9 cellular contexts compared by ENCODE assay signal in the genomic region with DNA sequence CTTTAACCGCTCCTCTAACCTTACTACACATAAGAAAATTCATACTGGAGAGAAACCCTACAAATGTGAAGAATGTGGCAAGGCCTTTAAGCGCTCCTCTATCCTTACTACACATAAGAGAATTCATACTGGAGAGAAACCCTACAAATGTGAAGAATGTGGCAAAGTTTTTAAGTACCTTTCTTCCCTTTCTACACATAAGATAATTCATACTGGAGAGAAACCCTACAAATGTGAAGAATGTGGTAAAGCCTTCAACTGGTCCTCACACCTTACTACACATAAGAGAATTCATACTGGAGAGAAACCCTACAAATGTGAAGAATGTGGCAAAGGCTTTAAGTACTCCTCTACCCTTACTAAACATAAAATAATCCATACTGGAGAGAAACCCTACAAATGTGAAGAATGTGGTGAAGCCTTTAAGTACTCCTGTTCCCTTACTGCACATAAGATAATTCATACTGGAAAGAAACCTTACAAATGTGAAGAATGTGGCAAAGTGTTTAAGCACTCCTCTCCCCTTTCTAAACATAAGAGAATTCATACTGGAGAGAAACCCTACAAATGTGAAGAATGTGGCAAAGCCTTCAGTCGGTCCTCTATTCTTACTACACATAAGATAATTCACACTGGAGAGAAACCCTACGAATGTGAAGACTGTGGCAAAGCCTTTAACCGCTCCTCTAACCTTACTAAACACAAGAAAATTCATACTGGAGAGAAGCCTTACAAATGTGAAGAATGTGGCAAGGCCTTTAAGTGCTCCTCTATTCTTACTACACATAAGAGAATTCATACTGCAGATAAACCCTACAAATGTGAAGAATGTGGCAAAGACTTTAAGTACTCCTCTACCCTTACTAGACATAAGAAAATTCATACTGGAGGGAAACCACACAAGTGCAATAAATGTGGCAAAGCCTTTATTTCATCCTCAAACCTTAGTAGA. TPM values are rescaled to one million over a fixed set of nuclear protein-coding genes. Genes with fewer than 3 reads are reported as not detected.
DNase-seq lines count a peak whose midpoint lies in the region; ATAC-seq, FAIRE-seq and TF ChIP-seq lines count a peak whose summit lies in the region.
"Not testable (repeated sequence)": the region's sequence is repeated elsewhere in the genome, so short reads cannot be mapped to it uniquely, and the experiment has no call there.
"Had no signal": no experiment of that assay in that cellular context is flagged by ENCODE, and none has a peak within 500 bp of the region (broad histone marks: within the 10 kb centered on the region; RNA-seq: fewer than 3 reads in every experiment).

No MANE protein-coding gene starts in this region.

- H4K20me1 ChIP-seq in BLaER1 treated with 17β-estradiol and CSF1 and Interleukin-3, amounts not matched to agents 10 nM and 100 nM; K562 (replicated peaks; ENCODE audit: control insufficient read depth, insufficient read depth, low read length); HepG2 (ENCODE audit: insufficient read depth, low read length): not testable (repeated sequence)

- CTCF ChIA-PET in activated CD4-positive, alpha-beta T cell treated with anti-CD3 and anti-CD28 coated beads for 36 hours (lab: Charles Lee); K562 (lab: Yijun Ruan, JAX; ENCODE audit: low intra/inter-chr PET ratio); HepG2 (lab: Yijun Ruan, JAX; ENCODE audit: low intra/inter-chr PET ratio, low total read pairs): not testable (repeated sequence)

- H3K79me2 ChIP-seq in K562 (ENCODE audit: control insufficient read depth, insufficient read depth, low read length); HepG2 (ENCODE audit: insufficient read depth, low read length): not testable (repeated sequence)

- not testable (repeated sequence) for H3K4me1 ChIP-seq in BLaER1 treated with 17β-estradiol and CSF1 and Interleukin-3, amounts not matched to agents 10 nM and 100 nM; HUES64 (ENCODE audit: insufficient read depth, low read length); K562 (replicated peaks in 1 of 2; ENCODE audit: control insufficient read depth in 2 of 2, insufficient read depth in 2 of 2, low read length in 2 of 2); HepG2 (ENCODE audit: insufficient read depth, low read length)

- not testable (repeated sequence) for H3K4me2 ChIP-seq in BLaER1 treated with 17β-estradiol and CSF1 and Interleukin-3, amounts not matched to agents 10 nM and 100 nM; K562 (ENCODE audit: insufficient read depth, low read length); HepG2 (ENCODE audit: low read depth, low read length)

- not testable (repeated sequence) for H3K4me3 Mint-ChIP-seq in activated CD4-positive, alpha-beta T cell treated with anti-CD3 and anti-CD28 coated beads for 36 hours
- peak overlapping the region; percentile 13 for H3K4me3 Mint-ChIP-seq in neural crest cell
- peak overlapping the region in 1 of 2 donors; percentile 21 for H3K4me3 Mint-ChIP-seq in stimulated activated naive B cell treated with anti-CD40 and anti-IgM and Interleukin-4, amounts not matched to agents 10 μg/mL and 1 μg/mL and 100 μg/mL, for 72 hours

- H3K27ac Mint-ChIP-seq in activated CD4-positive, alpha-beta T cell treated with anti-CD3 and anti-CD28 coated beads for 36 hours = peak overlapping the region; percentile 4
- not testable (repeated sequence) for H3K27ac Mint-ChIP-seq in neural crest cell (ENCODE audit: unreplicated experiment)
- peak overlapping the region; percentile 79 for H3K27ac Mint-ChIP-seq in stimulated activated naive B cell treated with anti-CD40 and anti-IgM and Interleukin-4, amounts not matched to agents 10 μg/mL and 1 μg/mL and 100 μg/mL, for 72 hours

- in situ Hi-C loops in K562 (cut with MboI); HepG2 (cut with HindIII; ENCODE audit: extremely low pct_ligation_motif_present, low pct_unique_long_range_greater_than_20kb): not testable (repeated sequence)

- peaks cover 53 to 67% (median 65%) of the 10 kb centered on the region in 11 experiments for H3K36me3 ChIP-seq in BLaER1 treated with 17β-estradiol and CSF1 and Interleukin-3, amounts not matched to agents 10 nM and 100 nM
- H3K36me3 ChIP-seq in HUES64 (ENCODE audit: insufficient read depth, low read length) = peaks cover 61% of the 10 kb centered on the region
- not testable (repeated sequence) for H3K36me3 ChIP-seq in K562 (ENCODE audit: control insufficient read depth, insufficient read depth, low read length); HepG2 (replicated peaks in 1 of 2; ENCODE audit: control insufficient read depth in 1 of 2, insufficient read depth in 2 of 2, low read length in 2 of 2)

- H3K27ac ChIP-seq in BLaER1 treated with 17β-estradiol and CSF1 and Interleukin-3, amounts not matched to agents 10 nM and 100 nM; HUES64 (ENCODE audit: low read depth, low read length); K562 (ENCODE audit: extremely low read depth, low read depth, low read length); HepG2 (ENCODE audit: extremely low read length, insufficient read depth, low read length): not testable (repeated sequence)

- not testable (repeated sequence) for TF ChIP-seq RAD21 in K562 (CRISPR knock-in tag; conservative IDR thresholded peaks at IDR 0.05 in 1 of 2, IDR thresholded peaks at IDR 0.05 in 1 of 2); HepG2 (CRISPR knock-in tag; IDR thresholded peaks at IDR 0.05)

- H3K36me3 Mint-ChIP-seq in activated CD4-positive, alpha-beta T cell treated with anti-CD3 and anti-CD28 coated beads for 36 hours (ENCODE audit: low read depth) = peaks cover 64% of the 10 kb centered on the region
- peaks cover 59% of the 10 kb centered on the region for H3K36me3 Mint-ChIP-seq in neural crest cell (ENCODE audit: low read depth)
- peaks cover 41 to 70% of the 10 kb centered on the region in 2 donors for H3K36me3 Mint-ChIP-seq in stimulated activated naive B cell treated with anti-CD40 and anti-IgM and Interleukin-4, amounts not matched to agents 10 μg/mL and 1 μg/mL and 100 μg/mL, for 72 hours

- H3K27me3 ChIP-seq in BLaER1 treated with 17β-estradiol and CSF1 and Interleukin-3, amounts not matched to agents 10 nM and 100 nM; HUES64 (ENCODE audit: insufficient read depth, low read length); K562 (ENCODE audit: control insufficient read depth in 2 of 2, insufficient read depth in 2 of 2, low read length in 2 of 2); HepG2 (ENCODE audit: control insufficient read depth in 1 of 2, insufficient read depth in 2 of 2, low read length in 2 of 2): not testable (repeated sequence)

- ATAC-seq in activated CD4-positive, alpha-beta T cell treated with anti-CD3 and anti-CD28 coated beads for 36 hours; K562; HepG2; stimulated activated naive B cell treated with anti-CD40 and anti-IgM and Interleukin-4, amounts not matched to agents 10 μg/mL and 1 μg/mL and 100 μg/mL, for 72 hours (replicated peaks): not testable (repeated sequence)

- not testable (repeated sequence) for FAIRE-seq in K562 (lab: Jason Lieb, UNC); HepG2 (lab: Jason Lieb, UNC)

- not testable (repeated sequence) for TF ChIP-seq POLR2A in K562 (conservative IDR thresholded peaks at IDR 0.05); HepG2 (IDR thresholded peaks at IDR 0.05; ENCODE audit: insufficient read depth in 1 of 2, low read depth in 2 of 2, low read length in 2 of 2)

- H3K9ac ChIP-seq in BLaER1 treated with 17β-estradiol and CSF1 and Interleukin-3, amounts not matched to agents 10 nM and 100 nM; HUES64 (ENCODE audit: low read depth, low read length); K562 (ENCODE audit: insufficient read depth in 1 of 2, low read depth in 2 of 2, low read length in 2 of 2); HepG2 (ENCODE audit: insufficient read depth, low read depth, low read length): not testable (repeated sequence)

- not testable (repeated sequence) for H3K9me1 ChIP-seq in K562 (ENCODE audit: control insufficient read depth, insufficient read depth, low read length)

- POLR2A ChIA-PET in activated CD4-positive, alpha-beta T cell treated with anti-CD3 and anti-CD28 coated beads for 36 hours (lab: Charles Lee); K562 (lab: Yijun Ruan, JAX); HepG2 (lab: Yijun Ruan, JAX): not testable (repeated sequence)

- WGBS in HUES64 = 96% methylated on average over 4 of the region's 5 CpGs
- WGBS in K562 (ENCODE audit: insufficient coverage, low coverage, missing lambda C conversion rate) = 1% methylated on average over 5 of the region's 5 CpGs
- 85% methylated on average over 5 of the region's 5 CpGs for WGBS in HepG2 (ENCODE audit: low lambda C conversion rate)

- not testable (repeated sequence) for BruUV-seq in K562 (replicated peaks; lab: Mats Ljungman, UMichigan)
- BruUV-seq in HepG2 (replicated peaks; lab: Mats Ljungman, UMichigan) = TSS peak; percentile 17

- not testable (repeated sequence) for H3K4me1 Mint-ChIP-seq in activated CD4-positive, alpha-beta T cell treated with anti-CD3 and anti-CD28 coated beads for 36 hours; neural crest cell; stimulated activated naive B cell treated with anti-CD40 and anti-IgM and Interleukin-4, amounts not matched to agents 10 μg/mL and 1 μg/mL and 100 μg/mL, for 72 hours

- H3K27me3 Mint-ChIP-seq in activated CD4-positive, alpha-beta T cell treated with anti-CD3 and anti-CD28 coated beads for 36 hours; neural crest cell (ENCODE audit: low read depth); stimulated activated naive B cell treated with anti-CD40 and anti-IgM and Interleukin-4, amounts not matched to agents 10 μg/mL and 1 μg/mL and 100 μg/mL, for 72 hours: not testable (repeated sequence)

- peaks cover 90 to 97% (median 92%) of the 10 kb centered on the region in 11 experiments for H3K9me3 ChIP-seq in BLaER1 treated with 17β-estradiol and CSF1 and Interleukin-3, amounts not matched to agents 10 nM and 100 nM (replicated peaks in 1 of 11)
- H3K9me3 ChIP-seq in HUES64 (ENCODE audit: insufficient read depth, low read depth, low read length) (peaks cover 80% of the 10 kb centered on the region), HepG2 (ENCODE audit: low read length) (peaks cover 58% of the 10 kb centered on the region)
- not testable (repeated sequence) for H3K9me3 ChIP-seq in K562 (replicated peaks; ENCODE audit: control insufficient read depth, insufficient read depth, low read depth, low read length)

- H3K4me3 ChIP-seq in BLaER1 treated with 17β-estradiol and CSF1 and Interleukin-3, amounts not matched to agents 10 nM and 100 nM = peak overlapping the region; percentile 16 to 50 (median 36); a peak in 15 of 20 replicates
- H3K4me3 ChIP-seq in HUES64 (ENCODE audit: low read length) = 0 out of 2 replicates have a peak overlapping the region, but pooled peaks have one; percentile 5
- H3K4me3 ChIP-seq in K562; HepG2 (replicated peaks in 1 of 3; ENCODE audit: insufficient read depth in 1 of 3, low read depth in 2 of 3, low read length in 3 of 3): not testable (repeated sequence)

- not testable (repeated sequence) for TF ChIP-seq CTCF in K562 (IDR thresholded peaks at IDR 0.05 in 2 of 3, conservative IDR thresholded peaks at IDR 0.05 in 1 of 3; ENCODE audit: insufficient read depth in 2 of 3, low read depth in 1 of 3, low read length in 3 of 3); HepG2 (CRISPR knock-in tag; IDR thresholded peaks at IDR 0.05); neural crest cell (conservative IDR thresholded peaks at IDR 0.05)

- peak; percentile 1 for DNase-seq in DMS53 (lab: John Stamatoyannopoulos, UW)
- not testable (repeated sequence) for DNase-seq in activated CD4-positive, alpha-beta T cell treated with anti-CD3 and anti-CD28 coated beads for 36 hours; K562 (ENCODE audit: extremely low read depth in 1 of 4, low spot score in 3 of 4); HepG2 (ENCODE audit: low spot score); neural crest cell (ENCODE audit: low read depth, low spot score); stimulated activated naive B cell treated with anti-CD40 and anti-IgM and Interleukin-4, amounts not matched to agents 10 μg/mL and 1 μg/mL and 100 μg/mL, for 72 hours

- TF ChIP-seq EP300 in K562 (IDR thresholded peaks at IDR 0.05; ENCODE audit: low read length); HepG2 (IDR thresholded peaks at IDR 0.05; ENCODE audit: low read depth in 2 of 2, low read length in 2 of 2); HepG2 (CRISPR knock-in tag; IDR thresholded peaks at IDR 0.05; ENCODE audit: borderline replicate concordance): not testable (repeated sequence)

- H2AFZ ChIP-seq in K562 (ENCODE audit: low read depth, low read length); HepG2 (ENCODE audit: low read length): not testable (repeated sequence)

- intact Hi-C loops in activated CD4-positive, alpha-beta T cell treated with anti-CD3 and anti-CD28 coated beads for 36 hours (cut with DNase I, micrococcal nuclease) = loop anchor here in 1 of 2 experiments (1.0 to 10.0 kb wide), 2 partner anchors 10 to 262 kb away; no protein-coding TSS in a partner anchor
- intact Hi-C loops in K562 (cut with micrococcal nuclease); HepG2 (cut with micrococcal nuclease; ENCODE audit: unreplicated experiment): not testable (repeated sequence)

- H3K9me3 Mint-ChIP-seq in activated CD4-positive, alpha-beta T cell treated with anti-CD3 and anti-CD28 coated beads for 36 hours (ENCODE audit: low read depth) = peaks cover 43% of the 10 kb centered on the region
- peaks cover 16% of the 10 kb centered on the region for H3K9me3 Mint-ChIP-seq in neural crest cell
- peaks cover 25 to 31% of the 10 kb centered on the region in 2 donors for H3K9me3 Mint-ChIP-seq in stimulated activated naive B cell treated with anti-CD40 and anti-IgM and Interleukin-4, amounts not matched to agents 10 μg/mL and 1 μg/mL and 100 μg/mL, for 72 hours

RNA-seq across cellular contexts. Expression of a gene that starts 30.5 kb away (rescaled TPM):
- polyA plus RNA-seq in HUES64 (2013, experiment 1 of 2) = 10.5 TPM
- 8.5 TPM for polyA plus RNA-seq in HUES64 (2013, experiment 2 of 2)
- total RNA-seq in activated CD4-positive, alpha-beta T cell treated with anti-CD3 and anti-CD28 coated beads for 36 hours = 10 to 100 TPM in 1 of 2 experiments, 1 to 10 TPM in 1; 8.8 to 11.1 TPM
- total RNA-seq in K562 (2011; cell fraction: chromatin; rRNA removed; ENCODE audit: low replicate concordance) = 15.1 and 17.7 TPM in 2 replicates
- 8.8 and 10.3 TPM in 2 replicates for total RNA-seq in K562 (2011; cell fraction: nucleolus; rRNA removed)
- 24.5 and 35.4 TPM in 2 replicates for total RNA-seq in K562 (2011; cell fraction: nucleoplasm; rRNA removed)
- total RNA-seq in K562 (2014; rRNA removed) (0.98 and 1.7 TPM in 2 replicates), K562 (2014; rRNA removed; fragmentation: Illumina TruSeq; extraction: Trizol) (2.0 and 2.5 TPM in 2 replicates), K562 (2015; rRNA removed; fragmentation: Illumina TruSeq; extraction: Trizol) (2.1 and 2.7 TPM in 2 replicates), K562 (2021) (1.6 TPM in 2 replicates), HepG2 (2016; rRNA removed; fragmentation: Illumina TruSeq; extraction: Trizol) (5.1 and 8.0 TPM in 2 replicates), neural crest cell (16.4 and 19.0 TPM in 2 replicates)
- polyA plus RNA-seq in K562 (2011; rRNA removed) (0.83 and 2.5 TPM in 2 replicates), K562 (2014; fragmentation: Illumina TruSeq; extraction: Trizol) (1.2 and 1.3 TPM in 2 replicates), K562 (2014; fragmentation: Nextera tagmentation; extraction: Ambion mirVana) (under 1 TPM; 0.13 to 0.29 TPM), K562 (2014; rRNA removed) (0.53 and 1.4 TPM in 2 replicates), HepG2 (2011; rRNA removed) (2.9 and 4.0 TPM in 2 replicates)
- 0.47 and 0.72 TPM in 2 replicates for polyA plus RNA-seq in K562 (2011; cell fraction: cytosol; rRNA removed)
- 1.8 and 4.4 TPM in 2 replicates for polyA plus RNA-seq in K562 (2011; cell fraction: nucleus; rRNA removed)
- 0.81 and 1.2 TPM in 2 replicates for polyA plus RNA-seq in K562 (2012)
- 3.5 and 6.0 TPM in 2 replicates for polyA minus RNA-seq in K562 (2011; rRNA and poly(A)+ RNA removed)
- 2.0 TPM in 1 of 2 replicates, not detected in the other for polyA minus RNA-seq in K562 (2011; cell fraction: cytosol; rRNA and poly(A)+ RNA removed)
- polyA minus RNA-seq in K562 (2011; cell fraction: nucleus; rRNA and poly(A)+ RNA removed) = 3.9 and 6.2 TPM in 2 replicates
- total RNA-seq in HepG2 (2016; cell fraction: cytosol; rRNA removed; fragmentation: Illumina TruSeq; extraction: Trizol; ENCODE audit: low read depth) = 3.3 and 4.6 TPM in 2 replicates
- 5.6 and 7.1 TPM in 2 replicates for total RNA-seq in HepG2 (2016; cell fraction: insoluble cytoplasmic fraction; rRNA removed; fragmentation: Illumina TruSeq; extraction: Trizol)
- total RNA-seq in HepG2 (2016; cell fraction: membrane; rRNA removed; fragmentation: Illumina TruSeq; extraction: Trizol) = 2.4 and 3.7 TPM in 2 replicates
- total RNA-seq in HepG2 (2016; cell fraction: nucleus; rRNA removed; fragmentation: Illumina TruSeq; extraction: Trizol) = 15.3 and 16.6 TPM in 2 replicates
- polyA plus RNA-seq in HepG2 (2011; cell fraction: cytosol; rRNA removed) = 3.1 and 3.2 TPM in 2 replicates
- polyA plus RNA-seq in HepG2 (2011; cell fraction: nucleus; rRNA removed) = 3.0 and 4.5 TPM in 2 replicates
- 1.3 and 1.8 TPM in 2 replicates for polyA plus RNA-seq in HepG2 (2012)
- polyA plus RNA-seq in HepG2 (2016; cell fraction: cytosol; fragmentation: Illumina TruSeq; extraction: Trizol; ENCODE audit: low read depth) = 0.49 and 0.72 TPM in 2 replicates
- 2.7 and 3.3 TPM in 2 replicates for polyA plus RNA-seq in HepG2 (2016; cell fraction: insoluble cytoplasmic fraction; fragmentation: Illumina TruSeq; extraction: Trizol; ENCODE audit: low read depth)
- 0.72 and 1.3 TPM in 2 replicates for polyA plus RNA-seq in HepG2 (2016; cell fraction: membrane; fragmentation: Illumina TruSeq; extraction: Trizol; ENCODE audit: low read depth)
- polyA plus RNA-seq in HepG2 (2016; cell fraction: nucleus; fragmentation: Illumina TruSeq; extraction: Trizol; ENCODE audit: insufficient read depth, low read depth) = 7.6 and 10.0 TPM in 2 replicates
- 4.0 TPM in 1 of 2 replicates, not detected in the other for polyA minus RNA-seq in HepG2 (2011; rRNA and poly(A)+ RNA removed; ENCODE audit: low replicate concordance)
- 1.7 and 2.7 TPM in 2 replicates for polyA minus RNA-seq in HepG2 (2011; cell fraction: cytosol; rRNA and poly(A)+ RNA removed)
- polyA minus RNA-seq in HepG2 (2011; cell fraction: nucleus; rRNA and poly(A)+ RNA removed) = 16.0 and 18.8 TPM in 2 replicates
- total RNA-seq: H7 had no signal
